Comparison of ENCODE assay signal across 8 cellular contexts in genomic region chr1:27940297-27940696, GRCh38. TPM values are rescaled to one million over a fixed set of nuclear protein-coding genes. Genes with fewer than 3 reads are reported as not detected.
DNase-seq lines count a peak whose midpoint lies in the region; ATAC-seq, FAIRE-seq and TF ChIP-seq lines count a peak whose summit lies in the region.

No MANE protein-coding gene starts in this region.

- no peaks in the 10 kb centered on the region for H3K9me2 ChIP-seq in DOHH2 (replicated peaks; ENCODE audit: control insufficient read depth, low read length)

- no peak overlapping the region for H3K9ac ChIP-seq in fibroblast of lung (ENCODE audit: insufficient read depth, low read length)

- no peak overlapping the region for H3K27ac ChIP-seq in DOHH2 (ENCODE audit: low read depth, low read length)
- no peak overlapping the region for H3K27ac ChIP-seq in fibroblast of lung (ENCODE audit: insufficient read depth, low read length)
- no peak overlapping the region for H3K27ac ChIP-seq in small intestine (ENCODE audit: low read depth in 1 of 2, low read length in 1 of 2)

- H3F3A ChIP-seq in DOHH2 (ENCODE audit: control insufficient read depth, insufficient read depth) = no peaks in the 10 kb centered on the region

- no peaks in the 10 kb centered on the region for H4K20me1 ChIP-seq in DOHH2 (ENCODE audit: control insufficient read depth, insufficient read depth, low read depth, low read length)
- no peaks in the 10 kb centered on the region for H4K20me1 ChIP-seq in fibroblast of lung (ENCODE audit: control insufficient read depth, extremely low read depth, insufficient read depth, low read length)

- no peak overlapping the region for H3K4me2 ChIP-seq in DOHH2 (ENCODE audit: low read length)
- H3K4me2 ChIP-seq in fibroblast of lung (ENCODE audit: extremely low read depth, insufficient read depth, low read length) = no peak overlapping the region

- peaks cover 4% of the 10 kb centered on the region for H3K4me1 ChIP-seq in DOHH2 (ENCODE audit: control insufficient read depth, low read length)
- H3K4me1 ChIP-seq in fibroblast of lung (ENCODE audit: control insufficient read depth, extremely low read depth, insufficient read depth, low read length) = no peaks in the 10 kb centered on the region
- no peaks in the 10 kb centered on the region for H3K4me1 ChIP-seq in small intestine (ENCODE audit: control insufficient read depth in 2 of 2, insufficient read depth in 1 of 2, low read depth in 1 of 2, low read length in 1 of 2)

- H3K9me3 ChIP-seq in DOHH2 (ENCODE audit: control insufficient read depth, insufficient read depth, low read length) = no peaks in the 10 kb centered on the region
- H3K9me3 ChIP-seq in fibroblast of lung (ENCODE audit: control insufficient read depth, insufficient read depth, low read depth, low read length) = no peaks in the 10 kb centered on the region
- no peaks in the 10 kb centered on the region for H3K9me3 ChIP-seq in small intestine (ENCODE audit: control insufficient read depth, low read depth)

- H3K4me3 ChIP-seq in DOHH2 (ENCODE audit: low read length) (no peak overlapping the region), NB4 (ENCODE audit: low read depth, low read length) (no peak overlapping the region), fibroblast of lung (replicated peaks in 1 of 4; ENCODE audit: control extremely low read depth in 1 of 4, insufficient read depth in 1 of 4, low read depth in 3 of 4, low read length in 4 of 4) (no peak overlapping the region), small intestine (ENCODE audit: low read depth in 1 of 2, low read length in 2 of 2) (no peak overlapping the region)

- no peaks in the 10 kb centered on the region for H3K79me2 ChIP-seq in DOHH2 (ENCODE audit: control insufficient read depth, low read length)
- no peaks in the 10 kb centered on the region for H3K79me2 ChIP-seq in fibroblast of lung (ENCODE audit: control insufficient read depth, insufficient read depth, low read length)

- FAIRE-seq in small intestine (lab: Jason Lieb, UNC) = no peak

- DNase-seq in NB4 (ENCODE audit: low read depth) (peak; percentile 78), fibroblast of lung (ENCODE audit: low read depth in 2 of 2) (peak; percentile 10 to 31), small intestine (peak; percentile 37), cerebellar nuclear complex (lab: John Stamatoyannopoulos, UW) (no peak)
- peak in 2 of 3 experiments; percentile 33 to 44 for DNase-seq in activated CD8-positive, alpha-beta memory T cell treated with anti-CD3 and anti-CD28 coated beads for 48 hours (ENCODE audit: low read depth in 2 of 3, low spot score in 2 of 3)

- peak; percentile 79 for TF ChIP-seq CTCF in DOHH2 (IDR thresholded peaks at IDR 0.05; ENCODE audit: low read depth, low read length, poor library complexity, severe bottlenecking)
- TF ChIP-seq CTCF in NB4 (IDR thresholded peaks at IDR 0.05; ENCODE audit: low read depth, low read length) = peak; percentile 33
- peak; percentile 37 to 40 for TF ChIP-seq CTCF in fibroblast of lung (conservative IDR thresholded peaks at IDR 0.05 in 1 of 2, IDR thresholded peaks at IDR 0.05 in 1 of 2; ENCODE audit: low read depth in 1 of 2, low read length in 2 of 2)

- 37 to 47% (median 43%) methylated on average over 6 of the region's 6 CpGs for WGBS in small intestine, 3 donors

- no peak overlapping the region for H2AFZ ChIP-seq in fibroblast of lung (ENCODE audit: low read length)

- no peak for TF ChIP-seq POLR2A in NB4 (IDR thresholded peaks at IDR 0.05; ENCODE audit: extremely low read depth, insufficient read length)

- H3K27me3 ChIP-seq in DOHH2 (ENCODE audit: control insufficient read depth, low read length) = peaks cover 9% of the 10 kb centered on the region
- H3K27me3 ChIP-seq in fibroblast of lung (ENCODE audit: control insufficient read depth, insufficient read depth, low read length) = peaks cover 8% of the 10 kb centered on the region
- H3K27me3 ChIP-seq in small intestine (ENCODE audit: control insufficient read depth in 2 of 2, insufficient read depth in 2 of 2, low read length in 2 of 2) = no peaks in the 10 kb centered on the region

- ATAC-seq in GM21576 (IDR thresholded peaks at IDR 0.05; ENCODE audit: unreplicated experiment) (no peak), HG03135 (IDR thresholded peaks at IDR 0.05; ENCODE audit: unreplicated experiment) (no peak)

- H3K36me3 ChIP-seq in DOHH2 (ENCODE audit: control insufficient read depth, low read length) (no peaks in the 10 kb centered on the region), fibroblast of lung (ENCODE audit: control insufficient read depth, insufficient read depth, low read length) (no peaks in the 10 kb centered on the region), small intestine (ENCODE audit: control insufficient read depth in 2 of 2, insufficient read depth in 2 of 2, low read length in 2 of 2) (no peaks in the 10 kb centered on the region)

RNA-seq across cellular contexts. Expression of gene SMPDL3B, which starts 5.5 kb away (rescaled TPM):
- 0.17 and 0.26 TPM in 2 replicates for total RNA-seq in fibroblast of lung
- polyA plus RNA-seq in fibroblast of lung (not detected in 2 replicates), small intestine (10 to 100 TPM; 17.3 to 22.6 (median 19.2) TPM)
- polyA plus RNA-seq in fibroblast of lung (2012) = not detected in 2 replicates
- polyA minus RNA-seq in fibroblast of lung (ENCODE audit: low replicate concordance) = not detected in 2 replicates

RNA-seq across cellular contexts. Expression of gene XKR8, which starts 19.5 kb away (rescaled TPM):
- 4.4 and 9.2 TPM in 2 replicates for total RNA-seq in fibroblast of lung
- polyA plus RNA-seq in fibroblast of lung (5.5 and 9.4 TPM in 2 replicates), small intestine (1 to 10 TPM; 4.9 to 9.4 (median 6.9) TPM)
- polyA plus RNA-seq in fibroblast of lung (2012) = 5.6 and 11.8 TPM in 2 replicates
- polyA minus RNA-seq in fibroblast of lung (ENCODE audit: low replicate concordance) = 1.7 and 15.4 TPM in 2 replicates

RNA-seq across cellular contexts. Expression of gene RPA2, which starts 25.9 kb away (rescaled TPM):
- total RNA-seq in fibroblast of lung = 28.4 and 37.5 TPM in 2 replicates
- polyA plus RNA-seq in fibroblast of lung = 25.7 and 38.8 TPM in 2 replicates
- 18.2 and 34.5 TPM in 2 replicates for polyA plus RNA-seq in fibroblast of lung (2012)
- 4.7 and 19.3 TPM in 2 replicates for polyA minus RNA-seq in fibroblast of lung (ENCODE audit: low replicate concordance)
- 10 to 100 TPM; 17.0 to 26.8 (median 21.6) TPM for polyA plus RNA-seq in small intestine

Comparison
In these comparisons a context has a peak if more than half of its experiments do, and no peak if none do; other contexts are left out.
1. DNase-seq: peak in NB4 (single experiment), activated CD8-positive, alpha-beta memory T cell treated with anti-CD3 and anti-CD28 coated beads for 48 hours (2 of 3), fibroblast of lung (2 of 2) and small intestine (single experiment); none in cerebellar nuclear complex (0 of 2).
2. RNA of gene SMPDL3B, which starts 5.5 kb away (polyA plus RNA-seq): 17.3 to 22.6 TPM in small intestine; not detected in fibroblast of lung; every median in the first group is over 10 times any median in the second.
3. Peak in every context shown above with its lines, with median percentiles within 50 percentile points of each other: CTCF ChIP-seq.